In genomic region chr16:12093902-12094301, GRCh38 we compare ENCODE assay signal across 1 cellular context.
TF ChIP-seq lines count a peak whose summit lies in the region.

No MANE protein-coding gene starts in this region.

TF ChIP-seq in SK-N-SH treated with all-trans-retinoic acid at 6 μM for 48 hours, 23 proteins besides CTCF, POLR2A, EP300 and RAD21 (continued from another document):
- TF ChIP-seq TSHZ2 (CRISPR knock-in tag; IDR thresholded peaks at IDR 0.05) (no peak), BACH2 (CRISPR knock-in tag; IDR thresholded peaks at IDR 0.05; ENCODE audit: borderline replicate concordance) (no peak), SNAI2 (CRISPR knock-in tag; IDR thresholded peaks at IDR 0.05) (no peak), ZFP3 (CRISPR knock-in tag; IDR thresholded peaks at IDR 0.05) (no peak), ZNF8 (CRISPR knock-in tag; IDR thresholded peaks at IDR 0.05) (no peak), ESRRG (CRISPR knock-in tag; IDR thresholded peaks at IDR 0.05) (no peak)
- TF ChIP-seq, protein P1, sequence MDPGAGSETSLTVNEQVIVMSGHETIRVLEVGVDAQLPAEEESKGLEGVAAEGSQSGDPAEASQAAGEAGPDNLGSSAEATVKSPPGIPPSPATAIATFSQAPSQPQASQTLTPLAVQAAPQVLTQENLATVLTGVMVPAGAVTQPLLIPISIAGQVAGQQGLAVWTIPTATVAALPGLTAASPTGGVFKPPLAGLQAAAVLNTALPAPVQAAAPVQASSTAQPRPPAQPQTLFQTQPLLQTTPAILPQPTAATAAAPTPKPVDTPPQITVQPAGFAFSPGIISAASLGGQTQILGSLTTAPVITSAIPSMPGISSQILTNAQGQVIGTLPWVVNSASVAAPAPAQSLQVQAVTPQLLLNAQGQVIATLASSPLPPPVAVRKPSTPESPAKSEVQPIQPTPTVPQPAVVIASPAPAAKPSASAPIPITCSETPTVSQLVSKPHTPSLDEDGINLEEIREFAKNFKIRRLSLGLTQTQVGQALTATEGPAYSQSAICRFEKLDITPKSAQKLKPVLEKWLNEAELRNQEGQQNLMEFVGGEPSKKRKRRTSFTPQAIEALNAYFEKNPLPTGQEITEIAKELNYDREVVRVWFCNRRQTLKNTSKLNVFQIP (CRISPR knock-in tag; IDR thresholded peaks at IDR 0.05; ENCODE audit: borderline replicate concordance, low read depth): no peak
- TF ChIP-seq, protein P2, sequence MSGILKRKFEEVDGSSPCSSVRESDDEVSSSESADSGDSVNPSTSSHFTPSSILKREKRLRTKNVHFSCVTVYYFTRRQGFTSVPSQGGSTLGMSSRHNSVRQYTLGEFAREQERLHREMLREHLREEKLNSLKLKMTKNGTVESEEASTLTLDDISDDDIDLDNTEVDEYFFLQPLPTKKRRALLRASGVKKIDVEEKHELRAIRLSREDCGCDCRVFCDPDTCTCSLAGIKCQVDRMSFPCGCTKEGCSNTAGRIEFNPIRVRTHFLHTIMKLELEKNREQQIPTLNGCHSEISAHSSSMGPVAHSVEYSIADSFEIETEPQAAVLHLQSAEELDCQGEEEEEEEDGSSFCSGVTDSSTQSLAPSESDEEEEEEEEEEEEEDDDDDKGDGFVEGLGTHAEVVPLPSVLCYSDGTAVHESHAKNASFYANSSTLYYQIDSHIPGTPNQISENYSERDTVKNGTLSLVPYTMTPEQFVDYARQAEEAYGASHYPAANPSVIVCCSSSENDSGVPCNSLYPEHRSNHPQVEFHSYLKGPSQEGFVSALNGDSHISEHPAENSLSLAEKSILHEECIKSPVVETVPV (CRISPR knock-in tag; IDR thresholded peaks at IDR 0.05): no peak
TF ChIP-seq in SK-N-SH treated with all-trans-retinoic acid at 6 μM for 48 hours: peak in this region for 0.
